16 cellular contexts compared by ENCODE assay signal in the genomic region with DNA sequence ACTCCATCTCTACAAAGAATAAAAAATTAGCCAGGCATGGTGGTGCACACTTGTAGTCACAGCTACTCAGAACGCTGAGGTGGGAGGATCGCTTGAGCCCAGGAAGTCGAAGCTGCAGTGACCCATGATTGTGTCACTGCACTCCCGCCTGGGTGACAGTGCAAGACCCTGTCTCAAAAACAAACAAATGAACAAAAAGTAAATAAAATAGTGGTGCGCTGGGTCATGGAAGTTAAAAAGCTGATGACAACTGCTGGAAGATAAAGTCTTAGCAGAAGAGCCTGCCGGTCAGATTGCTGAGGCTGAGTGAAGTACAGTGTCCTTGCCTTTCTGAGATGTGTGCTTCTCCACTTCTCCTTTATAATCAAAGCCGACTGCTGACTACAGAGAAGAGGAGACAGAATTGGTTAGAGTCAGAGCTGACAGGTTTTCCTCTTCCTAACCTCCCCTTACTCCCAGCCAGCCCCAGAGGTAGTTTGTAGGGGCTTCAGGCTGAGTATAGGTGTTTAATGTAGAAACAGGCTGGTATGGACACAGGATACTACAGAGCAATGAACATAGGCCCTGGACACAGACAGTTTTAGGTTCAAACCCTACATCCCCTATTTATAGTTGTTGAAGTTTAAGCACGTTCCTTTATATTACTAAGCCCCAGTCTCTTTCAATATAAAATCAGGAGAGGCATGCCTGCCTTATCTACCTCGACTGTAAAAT. TPM values are rescaled to one million over a fixed set of nuclear protein-coding genes. Genes with fewer than 3 reads are reported as not detected.
"Had no signal": no experiment of that assay in that cellular context is flagged by ENCODE, and none has a peak within 500 bp of the region (broad histone marks: within the 10 kb centered on the region; RNA-seq: fewer than 3 reads in every experiment).

No MANE protein-coding gene starts in this region.

- H3K27me3 Mint-ChIP-seq: natural killer cell treated with Interleukin-12 subunit alpha and Interleukin-12 subunit beta and Interleukin-15 and Interleukin-18, amount 100 ng/mL, for 72 hours; stimulated activated naive CD8-positive, alpha-beta T cell treated with anti-CD3 and anti-CD28 coated beads, Interleukin-15, Interleukin-2, amounts not matched to agents 100 ng/mL and 50 ng/mL, for 24 hours; T-cell had no signal

- DNase-seq: activated CD4-positive, alpha-beta T cell treated with anti-CD3 and anti-CD28 coated beads for 4 hours; activated naive CD4-positive, alpha-beta T cell treated with Interleukin-2 at 50 U/mL for 16 hours; esophagus squamous epithelium; foreskin keratinocyte; mesenchymal stem cell; sigmoid colon; stimulated activated CD4-positive, alpha-beta T cell treated with anti-CD3 and anti-CD28 coated beads, Interleukin-2, amount 100 ng/mL, for 24 hours; T-cell had no signal

- H3K9me3 ChIP-seq: esophagus squamous epithelium, sigmoid colon, thoracic aorta had no signal

- H3K4me1 ChIP-seq: esophagus squamous epithelium, foreskin keratinocyte, sigmoid colon had no signal

- H3K27ac Mint-ChIP-seq: stimulated activated naive CD8-positive, alpha-beta T cell treated with anti-CD3 and anti-CD28 coated beads, Interleukin-15, Interleukin-2, amounts not matched to agents 100 ng/mL and 50 ng/mL, for 24 hours had no signal

- H3K4me3 Mint-ChIP-seq: natural killer cell treated with Interleukin-12 subunit alpha and Interleukin-12 subunit beta and Interleukin-15 and Interleukin-18, amount 100 ng/mL, for 72 hours; stimulated activated naive CD8-positive, alpha-beta T cell treated with anti-CD3 and anti-CD28 coated beads, Interleukin-15, Interleukin-2, amounts not matched to agents 100 ng/mL and 50 ng/mL, for 24 hours; T-cell had no signal

- H3K9me3 Mint-ChIP-seq: natural killer cell treated with Interleukin-12 subunit alpha and Interleukin-12 subunit beta and Interleukin-15 and Interleukin-18, amount 100 ng/mL, for 72 hours; stimulated activated naive CD8-positive, alpha-beta T cell treated with anti-CD3 and anti-CD28 coated beads, Interleukin-15, Interleukin-2, amounts not matched to agents 100 ng/mL and 50 ng/mL, for 24 hours; T-cell had no signal

- H3K4me3 ChIP-seq: esophagus squamous epithelium, sigmoid colon, SK-N-MC, thoracic aorta had no signal

- H3K27me3 ChIP-seq: esophagus squamous epithelium, foreskin keratinocyte, sigmoid colon had no signal

- ATAC-seq: foreskin keratinocyte; natural killer cell treated with Interleukin-12 subunit alpha and Interleukin-12 subunit beta and Interleukin-15 and Interleukin-18, amount 100 ng/mL, for 72 hours; T-cell had no signal

- H3K27ac ChIP-seq: esophagus squamous epithelium, foreskin keratinocyte, sigmoid colon, SK-N-MC, thoracic aorta, VCaP had no signal

- H3K36me3 ChIP-seq: sigmoid colon, thoracic aorta had no signal

RNA-seq across cellular contexts. Expression of gene FBXO40, which starts 49.6 kb away (rescaled TPM):
- total RNA-seq: bronchial epithelial cell; esophagus squamous epithelium; foreskin keratinocyte; natural killer cell treated with Interleukin-12 subunit alpha and Interleukin-12 subunit beta and Interleukin-15 and Interleukin-18, amount 100 ng/mL, for 72 hours; osteoblast; sigmoid colon; T-cell; thoracic aorta; urinary bladder had no signal
- polyA plus RNA-seq: foreskin keratinocyte, urinary bladder had no signal
